Comparison of ENCODE assay signal across 9 cellular contexts in genomic region chr1:92877792-92878191, GRCh38. TPM values are rescaled to one million over a fixed set of nuclear protein-coding genes. Genes with fewer than 3 reads are reported as not detected.
DNase-seq lines count a peak whose midpoint lies in the region; ATAC-seq lines count a peak whose summit lies in the region.
"Had no signal": no experiment of that assay in that cellular context is flagged by ENCODE, and none has a peak within 500 bp of the region (broad histone marks: within the 10 kb centered on the region; RNA-seq: fewer than 3 reads in every experiment).

No MANE protein-coding gene starts in this region.

- ATAC-seq in HG03432 (IDR thresholded peaks at IDR 0.05; ENCODE audit: unreplicated experiment), result peak; percentile 72
- no peak for ATAC-seq in naive thymus-derived CD8-positive, alpha-beta T cell

- in situ Hi-C loops in ACHN (cut with HindIII; ENCODE audit: low pct_ligation_motif_present, low pct_unique_long_range_greater_than_20kb, low sequenced_read_pairs), result no loop called here

- POLR2A ChIA-PET in activated CD4-positive, alpha-beta memory T cell treated with anti-CD3 and anti-CD28 coated beads, Interleukin-2, amount 10 ng/mL, durations not matched to agents 7 days and 5 days (lab: Charles Lee), result interaction anchor here (1.4 to 3.2 kb wide), 5 partner anchors 24 to 84 kb away, joined by 3 to 10 read pairs (median 5); partner anchors contain the start of genes DIPK1A and RPL5
- POLR2A ChIA-PET in naive thymus-derived CD8-positive, alpha-beta T cell (lab: Charles Lee), result interaction anchor here (1.5 to 1.8 kb wide), 2 partner anchors 82 to 84 kb away, joined by 3 to 4 read pairs; partner anchors contain the start of gene DIPK1A

- H3K4me3 Mint-ChIP-seq in activated CD4-positive, alpha-beta memory T cell treated with anti-CD3 and anti-CD28 coated beads, Interleukin-2, amount 10 ng/mL, durations not matched to agents 7 days and 5 days, result peak overlapping the region; percentile 5
- H3K4me3 Mint-ChIP-seq in naive thymus-derived CD8-positive, alpha-beta T cell, result peak overlapping the region in 8 of 10 donors; percentile 5 to 75 (median 43)
- H3K4me3 Mint-ChIP-seq: naive B cell had no signal

- peaks cover 17% of the 10 kb centered on the region for H3K36me3 Mint-ChIP-seq in activated CD4-positive, alpha-beta memory T cell treated with anti-CD3 and anti-CD28 coated beads, Interleukin-2, amount 10 ng/mL, durations not matched to agents 7 days and 5 days (ENCODE audit: low read depth)
- peaks cover 5 to 28% (median 21%) of the 10 kb centered on the region in 3 donors for H3K36me3 Mint-ChIP-seq in naive thymus-derived CD8-positive, alpha-beta T cell

- no peaks in the 10 kb centered on the region for H3K27me3 Mint-ChIP-seq in activated CD4-positive, alpha-beta memory T cell treated with anti-CD3 and anti-CD28 coated beads, Interleukin-2, amount 10 ng/mL, durations not matched to agents 7 days and 5 days
- H3K27me3 Mint-ChIP-seq in naive thymus-derived CD8-positive, alpha-beta T cell, result no peaks in the 10 kb centered on the region
- H3K27me3 Mint-ChIP-seq: naive B cell had no signal

- CTCF ChIA-PET in activated CD4-positive, alpha-beta memory T cell treated with anti-CD3 and anti-CD28 coated beads, Interleukin-2, amount 10 ng/mL, durations not matched to agents 7 days and 5 days (lab: Charles Lee), result interaction anchor here (0.8 to 4.3 kb wide), 7 partner anchors 9 to 116 kb away, joined by 3 to 19 read pairs (median 5); no protein-coding TSS in a partner anchor

- peak in 2 of 3 experiments; percentile 22 to 51 for DNase-seq in NCI-H1417 (lab: John Stamatoyannopoulos, UW)
- no peak for DNase-seq in NCI-H1417 treated with DMSO at 0.1 percent for 48 hours (lab: John Stamatoyannopoulos, UW)
- no peak for DNase-seq in activated CD4-positive, alpha-beta memory T cell treated with anti-CD3 and anti-CD28 coated beads, Interleukin-2, amount 10 ng/mL, durations not matched to agents 7 days and 5 days
- no peak for DNase-seq in naive thymus-derived CD8-positive, alpha-beta T cell
- no peak for DNase-seq in ACHN
- no peak for DNase-seq in NCI-H2227 (lab: John Stamatoyannopoulos, UW; ENCODE audit: unreplicated experiment)
- DNase-seq in AML-193 (lab: John Stamatoyannopoulos, UW), result no peak
- DNase-seq: naive B cell had no signal

- H3K9me3 Mint-ChIP-seq in activated CD4-positive, alpha-beta memory T cell treated with anti-CD3 and anti-CD28 coated beads, Interleukin-2, amount 10 ng/mL, durations not matched to agents 7 days and 5 days, result no peaks in the 10 kb centered on the region
- no peaks in the 10 kb centered on the region for H3K9me3 Mint-ChIP-seq in naive thymus-derived CD8-positive, alpha-beta T cell
- H3K9me3 Mint-ChIP-seq: naive B cell had no signal

- H3K4me1 Mint-ChIP-seq in activated CD4-positive, alpha-beta memory T cell treated with anti-CD3 and anti-CD28 coated beads, Interleukin-2, amount 10 ng/mL, durations not matched to agents 7 days and 5 days, result peaks cover 28% of the 10 kb centered on the region
- peaks cover 9 to 37% (median 30%) of the 10 kb centered on the region in 4 donors for H3K4me1 Mint-ChIP-seq in naive thymus-derived CD8-positive, alpha-beta T cell

- H3K27ac Mint-ChIP-seq in activated CD4-positive, alpha-beta memory T cell treated with anti-CD3 and anti-CD28 coated beads, Interleukin-2, amount 10 ng/mL, durations not matched to agents 7 days and 5 days, result peak overlapping the region; percentile 64
- H3K27ac Mint-ChIP-seq in naive thymus-derived CD8-positive, alpha-beta T cell, result peak overlapping the region in 9 of 10 donors; percentile 2 to 84 (median 73)

RNA-seq across cellular contexts. Expression of gene RPL5, which starts 46.0 kb away (rescaled TPM):
- total RNA-seq in activated CD4-positive, alpha-beta memory T cell treated with anti-CD3 and anti-CD28 coated beads, Interleukin-2, amount 10 ng/mL, durations not matched to agents 7 days and 5 days, result 100 to 1,000 TPM; 660 to 678 TPM
- 1,000 to 10,000 TPM; 1,607 to 1,641 TPM for total RNA-seq in naive thymus-derived CD8-positive, alpha-beta T cell
- 1,000 to 10,000 TPM; 3,250 to 3,560 (median 3,276) TPM for polyA plus RNA-seq in naive thymus-derived CD8-positive, alpha-beta T cell

Comparison
In these comparisons a context has a peak if more than half of its experiments do, and no peak if none do; other contexts are left out.
1. DNase-seq: peak in NCI-H1417 (2 of 3); none in NCI-H1417 treated with DMSO at 0.1 percent for 48 hours (single experiment), activated CD4-positive, alpha-beta memory T cell treated with anti-CD3 and anti-CD28 coated beads, Interleukin-2, amount 10 ng/mL, durations not matched to agents 7 days and 5 days (single experiment), naive thymus-derived CD8-positive, alpha-beta T cell (0 of 10), ACHN (single experiment), NCI-H2227 (single experiment) and AML-193 (0 of 2).